In genomic region chr6:19408331-19408730, GRCh38 we compare ENCODE assay signal across 14 cellular contexts.
"Had no signal": no experiment of that assay in that cellular context is flagged by ENCODE, and none has a peak within 500 bp of the region (broad histone marks: within the 10 kb centered on the region; RNA-seq: fewer than 3 reads in every experiment).

No MANE protein-coding gene starts in this region.

- H3K36me3 ChIP-seq: thoracic aorta had no signal

- H3K4me3 ChIP-seq: coronary artery, lung, thoracic aorta had no signal

- H3K27ac ChIP-seq: coronary artery had no signal

- DNase-seq: activated CD4-positive, alpha-beta T cell treated with anti-CD3 and anti-CD28 coated beads, Interleukin-2, amount 50 U/mL, for 1 hour; activated CD4-positive, CD25-positive, alpha-beta regulatory T cell; activated naive CD4-positive, alpha-beta T cell treated with anti-CD3 and anti-CD28 coated beads, Interleukin-2, amount 50 U/mL, for 16 hours; effector memory CD4-positive, alpha-beta T cell; foreskin melanocyte; head of caudate nucleus; left colon; naive thymus-derived CD4-positive, alpha-beta T cell; retina; stimulated activated CD4-positive, alpha-beta T cell treated with anti-CD3 and anti-CD28 coated beads, Interleukin-15, amount 100 ng/mL, for 24 hours; stimulated activated CD4-positive, alpha-beta T cell treated with anti-CD3 and anti-CD28 coated beads, Interleukin-4, amount 100 ng/mL, for 24 hours had no signal
